1 cellular context compared by ENCODE assay signal in the genomic region with DNA sequence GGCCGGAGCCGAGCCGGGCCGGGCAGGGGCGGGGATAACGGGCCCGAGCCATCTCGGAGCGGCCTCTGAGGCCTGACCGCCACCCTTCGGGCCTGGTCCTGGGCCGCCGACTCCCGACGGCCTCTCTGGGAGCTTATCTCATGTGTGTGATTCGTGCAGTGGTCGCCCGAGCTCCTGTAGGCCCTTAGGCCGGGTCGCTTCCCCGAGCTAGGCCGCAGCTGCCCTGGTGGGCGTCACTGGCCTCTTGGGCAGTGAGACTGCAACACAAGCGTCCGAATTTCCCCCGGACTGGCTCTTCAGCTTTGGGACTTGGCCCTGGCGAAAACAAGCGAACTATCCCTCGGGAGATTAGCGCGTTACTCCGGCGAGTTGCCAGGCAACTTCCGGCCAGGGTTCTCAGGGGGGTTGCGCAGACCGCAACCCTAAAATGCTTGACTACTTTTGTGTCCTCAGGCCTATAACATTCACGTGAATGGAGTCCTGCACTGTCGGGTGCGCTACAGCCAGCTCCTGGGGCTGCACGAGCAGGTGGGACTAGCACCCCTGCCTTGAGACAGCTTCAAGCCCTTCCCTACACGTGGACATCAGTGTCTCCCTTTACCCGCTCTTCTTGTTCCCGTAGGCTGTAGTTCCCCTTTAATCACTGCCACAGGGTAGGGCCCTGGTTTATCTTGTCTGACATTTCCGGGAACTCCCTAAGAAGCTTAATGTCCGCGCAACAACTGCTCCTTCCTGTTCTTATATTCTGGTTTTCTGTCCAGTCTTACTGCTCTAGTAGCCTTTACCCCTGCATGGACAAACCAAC.
TF ChIP-seq lines count a peak whose summit lies in the region.

No MANE protein-coding gene starts in this region.

TF ChIP-seq in HepG2, 621 proteins besides CTCF, POLR2A, EP300 and RAD21 (continued from another document and continues in another):
- TF ChIP-seq, protein P1, sequence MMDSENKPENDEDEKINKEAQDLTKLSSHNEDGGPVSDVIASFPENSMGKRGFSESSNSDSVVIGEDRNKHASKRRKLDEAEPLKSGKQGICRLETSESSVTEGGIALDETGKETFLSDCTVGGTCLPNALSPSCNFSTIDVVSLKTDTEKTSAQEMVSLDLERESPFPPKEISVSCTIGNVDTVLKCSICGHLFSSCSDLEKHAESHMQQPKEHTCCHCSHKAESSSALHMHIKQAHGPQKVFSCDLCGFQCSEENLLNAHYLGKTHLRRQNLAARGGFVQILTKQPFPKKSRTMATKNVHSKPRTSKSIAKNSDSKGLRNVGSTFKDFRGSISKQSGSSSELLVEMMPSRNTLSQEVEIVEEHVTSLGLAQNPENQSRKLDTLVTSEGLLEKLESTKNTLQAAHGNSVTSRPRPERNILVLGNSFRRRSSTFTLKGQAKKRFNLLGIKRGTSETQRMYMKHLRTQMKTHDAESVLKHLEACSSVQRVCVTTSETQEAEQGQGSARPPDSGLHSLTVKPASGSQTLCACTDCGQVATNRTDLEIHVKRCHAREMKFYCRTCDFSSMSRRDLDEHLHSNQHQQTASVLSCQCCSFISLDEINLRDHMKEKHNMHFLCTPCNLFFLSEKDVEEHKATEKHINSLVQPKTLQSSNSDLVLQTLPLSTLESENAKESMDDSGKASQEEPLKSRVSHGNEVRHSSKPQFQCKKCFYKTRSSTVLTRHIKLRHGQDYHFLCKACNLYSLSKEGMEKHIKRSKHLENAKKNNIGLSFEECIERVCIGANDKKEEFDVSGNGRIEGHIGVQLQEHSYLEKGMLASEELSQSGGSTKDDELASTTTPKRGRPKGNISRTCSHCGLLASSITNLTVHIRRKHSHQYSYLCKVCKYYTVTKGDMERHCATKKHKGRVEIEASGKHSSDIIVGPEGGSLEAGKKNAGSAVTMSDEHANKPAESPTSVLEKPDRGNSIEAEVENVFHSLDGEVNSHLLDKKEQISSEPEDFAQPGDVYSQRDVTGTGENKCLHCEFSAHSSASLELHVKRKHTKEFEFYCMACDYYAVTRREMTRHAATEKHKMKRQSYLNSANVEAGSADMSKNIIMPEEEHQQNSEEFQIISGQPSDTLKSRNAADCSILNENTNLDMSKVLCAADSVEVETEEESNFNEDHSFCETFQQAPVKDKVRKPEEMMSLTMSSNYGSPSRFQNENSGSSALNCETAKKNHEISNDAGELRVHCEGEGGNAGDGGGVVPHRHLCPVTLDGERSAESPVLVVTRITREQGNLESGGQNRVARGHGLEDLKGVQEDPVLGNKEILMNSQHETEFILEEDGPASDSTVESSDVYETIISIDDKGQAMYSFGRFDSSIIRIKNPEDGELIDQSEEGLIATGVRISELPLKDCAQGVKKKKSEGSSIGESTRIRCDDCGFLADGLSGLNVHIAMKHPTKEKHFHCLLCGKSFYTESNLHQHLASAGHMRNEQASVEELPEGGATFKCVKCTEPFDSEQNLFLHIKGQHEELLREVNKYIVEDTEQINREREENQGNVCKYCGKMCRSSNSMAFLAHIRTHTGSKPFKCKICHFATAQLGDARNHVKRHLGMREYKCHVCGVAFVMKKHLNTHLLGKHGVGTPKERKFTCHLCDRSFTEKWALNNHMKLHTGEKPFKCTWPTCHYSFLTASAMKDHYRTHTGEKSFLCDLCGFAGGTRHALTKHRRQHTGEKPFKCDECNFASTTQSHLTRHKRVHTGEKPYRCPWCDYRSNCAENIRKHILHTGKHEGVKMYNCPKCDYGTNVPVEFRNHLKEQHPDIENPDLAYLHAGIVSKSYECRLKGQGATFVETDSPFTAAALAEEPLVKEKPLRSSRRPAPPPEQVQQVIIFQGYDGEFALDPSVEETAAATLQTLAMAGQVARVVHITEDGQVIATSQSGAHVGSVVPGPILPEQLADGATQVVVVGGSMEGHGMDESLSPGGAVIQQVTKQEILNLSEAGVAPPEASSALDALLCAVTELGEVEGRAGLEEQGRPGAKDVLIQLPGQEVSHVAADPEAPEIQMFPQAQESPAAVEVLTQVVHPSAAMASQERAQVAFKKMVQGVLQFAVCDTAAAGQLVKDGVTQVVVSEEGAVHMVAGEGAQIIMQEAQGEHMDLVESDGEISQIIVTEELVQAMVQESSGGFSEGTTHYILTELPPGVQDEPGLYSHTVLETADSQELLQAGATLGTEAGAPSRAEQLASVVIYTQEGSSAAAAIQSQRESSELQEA (CRISPR knock-in tag; IDR thresholded peaks at IDR 0.05; ENCODE audit: not compliant biosample characterization) = no peak
- TF ChIP-seq, protein P2, sequence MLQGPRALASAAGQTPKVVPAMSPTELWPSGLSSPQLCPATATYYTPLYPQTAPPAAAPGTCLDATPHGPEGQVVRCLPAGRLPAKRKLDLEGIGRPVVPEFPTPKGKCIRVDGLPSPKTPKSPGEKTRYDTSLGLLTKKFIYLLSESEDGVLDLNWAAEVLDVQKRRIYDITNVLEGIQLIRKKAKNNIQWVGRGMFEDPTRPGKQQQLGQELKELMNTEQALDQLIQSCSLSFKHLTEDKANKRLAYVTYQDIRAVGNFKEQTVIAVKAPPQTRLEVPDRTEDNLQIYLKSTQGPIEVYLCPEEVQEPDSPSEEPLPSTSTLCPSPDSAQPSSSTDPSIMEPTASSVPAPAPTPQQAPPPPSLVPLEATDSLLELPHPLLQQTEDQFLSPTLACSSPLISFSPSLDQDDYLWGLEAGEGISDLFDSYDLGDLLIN (CRISPR knock-in tag; IDR thresholded peaks at IDR 0.05; ENCODE audit: borderline replicate concordance) = no peak; the same call in 1 of the 2 replicates
- TF ChIP-seq, protein P3, sequence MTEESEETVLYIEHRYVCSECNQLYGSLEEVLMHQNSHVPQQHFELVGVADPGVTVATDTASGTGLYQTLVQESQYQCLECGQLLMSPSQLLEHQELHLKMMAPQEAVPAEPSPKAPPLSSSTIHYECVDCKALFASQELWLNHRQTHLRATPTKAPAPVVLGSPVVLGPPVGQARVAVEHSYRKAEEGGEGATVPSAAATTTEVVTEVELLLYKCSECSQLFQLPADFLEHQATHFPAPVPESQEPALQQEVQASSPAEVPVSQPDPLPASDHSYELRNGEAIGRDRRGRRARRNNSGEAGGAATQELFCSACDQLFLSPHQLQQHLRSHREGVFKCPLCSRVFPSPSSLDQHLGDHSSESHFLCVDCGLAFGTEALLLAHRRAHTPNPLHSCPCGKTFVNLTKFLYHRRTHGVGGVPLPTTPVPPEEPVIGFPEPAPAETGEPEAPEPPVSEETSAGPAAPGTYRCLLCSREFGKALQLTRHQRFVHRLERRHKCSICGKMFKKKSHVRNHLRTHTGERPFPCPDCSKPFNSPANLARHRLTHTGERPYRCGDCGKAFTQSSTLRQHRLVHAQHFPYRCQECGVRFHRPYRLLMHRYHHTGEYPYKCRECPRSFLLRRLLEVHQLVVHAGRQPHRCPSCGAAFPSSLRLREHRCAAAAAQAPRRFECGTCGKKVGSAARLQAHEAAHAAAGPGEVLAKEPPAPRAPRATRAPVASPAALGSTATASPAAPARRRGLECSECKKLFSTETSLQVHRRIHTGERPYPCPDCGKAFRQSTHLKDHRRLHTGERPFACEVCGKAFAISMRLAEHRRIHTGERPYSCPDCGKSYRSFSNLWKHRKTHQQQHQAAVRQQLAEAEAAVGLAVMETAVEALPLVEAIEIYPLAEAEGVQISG (CRISPR knock-in tag; IDR thresholded peaks at IDR 0.05) = no peak
- no peak; the same call in 1 of the 2 replicates for TF ChIP-seq PHF20 (CRISPR knock-in tag; IDR thresholded peaks at IDR 0.05)
- no peak for TF ChIP-seq ZNF83 (CRISPR knock-in tag; IDR thresholded peaks at IDR 0.05; ENCODE audit: borderline replicate concordance)
- no peak for TF ChIP-seq HNRNPH1 (optimal IDR thresholded peaks at IDR 0.05; ENCODE audit: low read depth, low read length)
- TF ChIP-seq, protein P4, sequence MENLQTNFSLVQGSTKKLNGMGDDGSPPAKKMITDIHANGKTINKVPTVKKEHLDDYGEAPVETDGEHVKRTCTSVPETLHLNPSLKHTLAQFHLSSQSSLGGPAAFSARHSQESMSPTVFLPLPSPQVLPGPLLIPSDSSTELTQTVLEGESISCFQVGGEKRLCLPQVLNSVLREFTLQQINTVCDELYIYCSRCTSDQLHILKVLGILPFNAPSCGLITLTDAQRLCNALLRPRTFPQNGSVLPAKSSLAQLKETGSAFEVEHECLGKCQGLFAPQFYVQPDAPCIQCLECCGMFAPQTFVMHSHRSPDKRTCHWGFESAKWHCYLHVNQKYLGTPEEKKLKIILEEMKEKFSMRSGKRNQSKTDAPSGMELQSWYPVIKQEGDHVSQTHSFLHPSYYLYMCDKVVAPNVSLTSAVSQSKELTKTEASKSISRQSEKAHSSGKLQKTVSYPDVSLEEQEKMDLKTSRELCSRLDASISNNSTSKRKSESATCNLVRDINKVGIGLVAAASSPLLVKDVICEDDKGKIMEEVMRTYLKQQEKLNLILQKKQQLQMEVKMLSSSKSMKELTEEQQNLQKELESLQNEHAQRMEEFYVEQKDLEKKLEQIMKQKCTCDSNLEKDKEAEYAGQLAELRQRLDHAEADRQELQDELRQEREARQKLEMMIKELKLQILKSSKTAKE (CRISPR knock-in tag; IDR thresholded peaks at IDR 0.05; ENCODE audit: borderline replicate concordance) = no peak
- no peak for TF ChIP-seq ELF1 (CRISPR knock-in tag; IDR thresholded peaks at IDR 0.05)
- TF ChIP-seq ZNF75D (CRISPR knock-in tag; IDR thresholded peaks at IDR 0.05; ENCODE audit: borderline replicate concordance) = peak; percentile 27; the same call in 1 of the 2 replicates
- no peak for TF ChIP-seq ASH2L (IDR thresholded peaks at IDR 0.05; ENCODE audit: insufficient read length, low read depth, low read length)
- no peak for TF ChIP-seq ZNF530 (CRISPR knock-in tag; IDR thresholded peaks at IDR 0.05; ENCODE audit: low read depth)
- TF ChIP-seq IKZF4 (CRISPR knock-in tag; IDR thresholded peaks at IDR 0.05; ENCODE audit: borderline replicate concordance, low read depth, not compliant biosample characterization) = no peak
- peak; percentile 81; the same call in 1 of the 2 replicates for TF ChIP-seq ZBTB3 (CRISPR knock-in tag; IDR thresholded peaks at IDR 0.05; ENCODE audit: borderline replicate concordance, low read depth)
- TF ChIP-seq ZSCAN25 (CRISPR knock-in tag; IDR thresholded peaks at IDR 0.05) = no peak; the same call in 1 of the 2 replicates
- TF ChIP-seq, protein P5, sequence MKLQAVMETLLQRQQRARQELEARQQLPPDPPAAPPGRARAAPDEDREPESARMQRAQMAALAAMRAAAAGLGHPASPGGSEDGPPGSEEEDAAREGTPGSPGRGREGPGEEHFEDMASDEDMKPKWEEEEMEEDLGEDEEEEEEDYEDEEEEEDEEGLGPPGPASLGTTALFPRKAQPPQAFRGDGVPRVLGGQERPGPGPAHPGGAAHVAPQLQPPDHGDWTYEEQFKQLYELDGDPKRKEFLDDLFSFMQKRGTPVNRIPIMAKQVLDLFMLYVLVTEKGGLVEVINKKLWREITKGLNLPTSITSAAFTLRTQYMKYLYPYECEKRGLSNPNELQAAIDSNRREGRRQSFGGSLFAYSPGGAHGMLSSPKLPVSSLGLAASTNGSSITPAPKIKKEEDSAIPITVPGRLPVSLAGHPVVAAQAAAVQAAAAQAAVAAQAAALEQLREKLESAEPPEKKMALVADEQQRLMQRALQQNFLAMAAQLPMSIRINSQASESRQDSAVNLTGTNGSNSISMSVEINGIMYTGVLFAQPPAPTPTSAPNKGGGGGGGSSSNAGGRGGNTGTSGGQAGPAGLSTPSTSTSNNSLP (IDR thresholded peaks at IDR 0.05; ENCODE audit: low read depth, low read length) = no peak
- no peak for TF ChIP-seq ZNF451 (CRISPR knock-in tag; IDR thresholded peaks at IDR 0.05)
- peak in 1 of 2 experiments; percentile 32; a peak in 1 of 4 replicates for TF ChIP-seq KLF16 (CRISPR knock-in tag; IDR thresholded peaks at IDR 0.05)
- no peak for TF ChIP-seq SRSF9 (IDR thresholded peaks at IDR 0.05; ENCODE audit: borderline replicate concordance, insufficient read depth, low read depth, low read length, poor library complexity, severe bottlenecking)
- no peak; the same call in 1 of the 2 replicates for TF ChIP-seq ZNF709 (CRISPR knock-in tag; IDR thresholded peaks at IDR 0.05)
- TF ChIP-seq, protein P6, sequence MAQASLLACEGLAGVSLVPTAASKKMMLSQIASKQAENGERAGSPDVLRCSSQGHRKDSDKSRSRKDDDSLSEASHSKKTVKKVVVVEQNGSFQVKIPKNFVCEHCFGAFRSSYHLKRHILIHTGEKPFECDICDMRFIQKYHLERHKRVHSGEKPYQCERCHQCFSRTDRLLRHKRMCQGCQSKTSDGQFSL (CRISPR knock-in tag; IDR thresholded peaks at IDR 0.05) = no peak
- peak; percentile 75; the same call in 1 of the 2 replicates for TF ChIP-seq GZF1 (CRISPR knock-in tag; IDR thresholded peaks at IDR 0.05)
- no peak for TF ChIP-seq ZNF496 (CRISPR knock-in tag; IDR thresholded peaks at IDR 0.05; ENCODE audit: insufficient replicate concordance)
- no peak for TF ChIP-seq NFE2L2 (IDR thresholded peaks at IDR 0.05; ENCODE audit: low read length)
- TF ChIP-seq, protein P7, sequence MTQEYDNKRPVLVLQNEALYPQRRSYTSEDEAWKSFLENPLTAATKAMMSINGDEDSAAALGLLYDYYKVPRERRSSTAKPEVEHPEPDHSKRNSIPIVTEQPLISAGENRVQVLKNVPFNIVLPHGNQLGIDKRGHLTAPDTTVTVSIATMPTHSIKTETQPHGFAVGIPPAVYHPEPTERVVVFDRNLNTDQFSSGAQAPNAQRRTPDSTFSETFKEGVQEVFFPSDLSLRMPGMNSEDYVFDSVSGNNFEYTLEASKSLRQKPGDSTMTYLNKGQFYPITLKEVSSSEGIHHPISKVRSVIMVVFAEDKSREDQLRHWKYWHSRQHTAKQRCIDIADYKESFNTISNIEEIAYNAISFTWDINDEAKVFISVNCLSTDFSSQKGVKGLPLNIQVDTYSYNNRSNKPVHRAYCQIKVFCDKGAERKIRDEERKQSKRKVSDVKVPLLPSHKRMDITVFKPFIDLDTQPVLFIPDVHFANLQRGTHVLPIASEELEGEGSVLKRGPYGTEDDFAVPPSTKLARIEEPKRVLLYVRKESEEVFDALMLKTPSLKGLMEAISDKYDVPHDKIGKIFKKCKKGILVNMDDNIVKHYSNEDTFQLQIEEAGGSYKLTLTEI (CRISPR knock-in tag; conservative IDR thresholded peaks at IDR 0.05) = no peak
- TF ChIP-seq ZNF605 (CRISPR knock-in tag; IDR thresholded peaks at IDR 0.05) = 0 out of 2 replicates have a peak, but pooled peaks have one; percentile 49
- TF ChIP-seq, protein P8, sequence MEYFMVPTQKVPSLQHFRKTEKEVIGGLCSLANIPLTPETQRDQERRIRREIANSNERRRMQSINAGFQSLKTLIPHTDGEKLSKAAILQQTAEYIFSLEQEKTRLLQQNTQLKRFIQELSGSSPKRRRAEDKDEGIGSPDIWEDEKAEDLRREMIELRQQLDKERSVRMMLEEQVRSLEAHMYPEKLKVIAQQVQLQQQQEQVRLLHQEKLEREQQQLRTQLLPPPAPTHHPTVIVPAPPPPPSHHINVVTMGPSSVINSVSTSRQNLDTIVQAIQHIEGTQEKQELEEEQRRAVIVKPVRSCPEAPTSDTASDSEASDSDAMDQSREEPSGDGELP (IDR thresholded peaks at IDR 0.05; ENCODE audit: borderline replicate concordance, low read depth) = no peak
- TF ChIP-seq, protein P9, sequence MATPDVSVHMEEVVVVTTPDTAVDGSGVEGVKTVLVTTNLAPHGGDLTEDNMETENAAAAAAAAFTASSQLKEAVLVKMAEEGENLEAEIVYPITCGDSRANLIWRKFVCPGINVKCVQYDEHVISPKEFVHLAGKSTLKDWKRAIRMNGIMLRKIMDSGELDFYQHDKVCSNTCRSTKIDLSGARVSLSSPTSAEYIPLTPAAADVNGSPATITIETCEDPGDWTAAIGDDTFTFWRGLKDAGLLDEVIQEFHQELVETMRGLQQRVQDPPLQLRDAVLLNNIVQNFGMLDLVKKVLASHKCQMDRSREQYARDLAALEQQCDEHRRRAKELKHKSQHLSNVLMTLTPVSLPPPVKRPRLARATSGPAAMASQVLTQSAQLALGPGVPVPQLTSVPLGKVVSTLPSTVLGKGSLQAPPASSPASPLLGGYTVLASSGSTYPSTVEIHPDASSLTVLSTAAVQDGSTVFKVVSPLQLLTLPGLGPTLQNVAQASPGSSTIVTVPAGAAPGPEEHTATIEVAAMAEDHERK (CRISPR knock-in tag; IDR thresholded peaks at IDR 0.05; ENCODE audit: low read depth) = no peak
